In the genomic region with DNA sequence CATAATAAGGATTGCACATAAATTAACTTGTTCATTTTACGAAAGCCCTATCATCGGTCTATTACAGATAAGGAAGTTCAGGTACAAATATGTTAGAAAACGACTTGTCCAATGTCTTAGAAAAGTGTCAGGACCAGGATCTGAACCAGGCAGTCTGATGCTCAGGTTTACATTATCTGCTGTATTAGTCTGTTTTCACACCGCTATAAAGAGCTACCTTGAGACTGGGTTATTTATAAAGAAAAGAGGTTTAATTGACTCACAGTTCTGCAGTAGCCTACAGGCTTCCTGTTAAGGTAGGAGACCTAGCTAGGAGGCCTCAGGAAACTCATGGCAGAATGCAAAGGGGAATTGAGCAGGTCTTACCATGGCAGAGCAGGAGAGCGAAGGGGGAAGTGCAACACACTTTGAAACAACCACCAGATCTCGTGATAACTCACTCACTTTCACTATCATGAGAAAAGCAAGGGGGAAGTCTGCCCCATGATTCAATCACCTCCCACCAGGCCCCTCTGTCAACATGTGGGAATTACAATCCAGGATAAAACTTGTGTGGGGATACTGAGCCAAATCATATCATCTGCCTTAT, we compare ENCODE assay signal across 14 cellular contexts. TPM values are rescaled to one million over a fixed set of nuclear protein-coding genes. Genes with fewer than 3 reads are reported as not detected.
A peak's percentile ranks its signal among the peaks of the same experiment; 100 is the strongest.
DNase-seq lines count a peak whose midpoint lies in the region; ATAC-seq lines count a peak whose summit lies in the region.
"Had no signal": no experiment of that assay in that cellular context is flagged by ENCODE, and none has a peak within 500 bp of the region (broad histone marks: within the 10 kb centered on the region; RNA-seq: fewer than 3 reads in every experiment).

No MANE protein-coding gene starts in this region.

- H3K27ac Mint-ChIP-seq in memory B cell = peak overlapping the region; percentile 86
- no peak overlapping the region for H3K27ac Mint-ChIP-seq in activated CD4-positive, alpha-beta T cell treated with anti-CD3 and anti-CD28 coated beads, Interleukin-2, amount 10 ng/mL, durations not matched to agents 7 days and 5 days
- H3K27ac Mint-ChIP-seq: activated naive CD4-positive, alpha-beta T cell treated with anti-CD3 and anti-CD28 coated beads, Interleukin-2, amount 50 U/mL, for 72 hours; effector memory CD8-positive, alpha-beta T cell had no signal

- H3K4me3 Mint-ChIP-seq in memory B cell = peak overlapping the region; percentile 71
- no peak overlapping the region for H3K4me3 Mint-ChIP-seq in activated CD4-positive, alpha-beta T cell treated with anti-CD3 and anti-CD28 coated beads, Interleukin-2, amount 10 ng/mL, durations not matched to agents 7 days and 5 days
- H3K4me3 Mint-ChIP-seq: effector memory CD8-positive, alpha-beta T cell had no signal

- DNase-seq in NOMO-1 (lab: John Stamatoyannopoulos, UW; ENCODE audit: unreplicated experiment in 2 of 2) = peak; percentile 26 to 56
- peak in 1 of 2 donors; percentile 11 for DNase-seq in memory B cell (ENCODE audit: low spot score in 2 of 2)
- no peak for DNase-seq in activated T-cell treated with anti-CD3 and anti-CD28 coated beads for 4 hours
- DNase-seq in stimulated activated CD4-positive, alpha-beta T cell treated with anti-CD3 and anti-CD28 coated beads, Interleukin-4, amount 100 ng/mL, for 1 hour = no peak
- DNase-seq in stimulated activated CD8-positive, alpha-beta memory T cell treated with anti-CD3 and anti-CD28 coated beads, Interleukin-4, amount 100 ng/mL, for 48 hours = no peak
- no peak for DNase-seq in activated CD4-positive, alpha-beta T cell treated with anti-CD3 and anti-CD28 coated beads, Interleukin-2, amount 10 ng/mL, durations not matched to agents 7 days and 5 days
- DNase-seq: effector memory CD8-positive, alpha-beta T cell; NCI-H2171; stimulated activated CD4-positive, alpha-beta T cell treated with anti-CD3 and anti-CD28 coated beads, Interleukin-1b, Interleukin-23, amount 100 ng/mL, for 48 hours; T-helper 2 cell had no signal

- H3K27me3 Mint-ChIP-seq in memory B cell = no peaks in the 10 kb centered on the region
- H3K27me3 Mint-ChIP-seq in activated CD4-positive, alpha-beta T cell treated with anti-CD3 and anti-CD28 coated beads, Interleukin-2, amount 10 ng/mL, durations not matched to agents 7 days and 5 days = no peaks in the 10 kb centered on the region
- H3K27me3 Mint-ChIP-seq: effector memory CD8-positive, alpha-beta T cell had no signal

- ATAC-seq in GM18867 (IDR thresholded peaks at IDR 0.05; ENCODE audit: unreplicated experiment) (peak; percentile 46), HG02798 (IDR thresholded peaks at IDR 0.05; ENCODE audit: poor library complexity, unreplicated experiment) (peak; percentile 75), memory B cell (ENCODE audit: low read depth) (peak; percentile 91)
- ATAC-seq: activated naive CD4-positive, alpha-beta T cell treated with anti-CD3 and anti-CD28 coated beads, Interleukin-2, amount 50 U/mL, for 72 hours; effector memory CD8-positive, alpha-beta T cell; Panc1 had no signal

- CTCF ChIA-PET in activated CD4-positive, alpha-beta T cell treated with anti-CD3 and anti-CD28 coated beads, Interleukin-2, amount 10 ng/mL, durations not matched to agents 7 days and 5 days (lab: Charles Lee) = no interaction called here

- H3K36me3 Mint-ChIP-seq in memory B cell = no peaks in the 10 kb centered on the region
- no peaks in the 10 kb centered on the region for H3K36me3 Mint-ChIP-seq in activated CD4-positive, alpha-beta T cell treated with anti-CD3 and anti-CD28 coated beads, Interleukin-2, amount 10 ng/mL, durations not matched to agents 7 days and 5 days (ENCODE audit: low read depth)
- H3K36me3 Mint-ChIP-seq: activated naive CD4-positive, alpha-beta T cell treated with anti-CD3 and anti-CD28 coated beads, Interleukin-2, amount 50 U/mL, for 72 hours had no signal

- no peaks in the 10 kb centered on the region for H3K9me3 Mint-ChIP-seq in memory B cell
- H3K9me3 Mint-ChIP-seq in activated CD4-positive, alpha-beta T cell treated with anti-CD3 and anti-CD28 coated beads, Interleukin-2, amount 10 ng/mL, durations not matched to agents 7 days and 5 days = no peaks in the 10 kb centered on the region
- H3K9me3 Mint-ChIP-seq: activated naive CD4-positive, alpha-beta T cell treated with anti-CD3 and anti-CD28 coated beads, Interleukin-2, amount 50 U/mL, for 72 hours had no signal

- peaks cover 8% of the 10 kb centered on the region for H3K4me1 Mint-ChIP-seq in memory B cell
- no peaks in the 10 kb centered on the region for H3K4me1 Mint-ChIP-seq in activated CD4-positive, alpha-beta T cell treated with anti-CD3 and anti-CD28 coated beads, Interleukin-2, amount 10 ng/mL, durations not matched to agents 7 days and 5 days

- POLR2A ChIA-PET in activated CD4-positive, alpha-beta T cell treated with anti-CD3 and anti-CD28 coated beads, Interleukin-2, amount 10 ng/mL, durations not matched to agents 7 days and 5 days (lab: Charles Lee) = no interaction called here

RNA-seq across cellular contexts. Expression of gene GOLIM4, which starts 45.8 kb away (rescaled TPM):
- total RNA-seq in activated CD4-positive, alpha-beta T cell treated with anti-CD3 and anti-CD28 coated beads, Interleukin-2, amount 10 ng/mL, durations not matched to agents 7 days and 5 days = 1 to 10 TPM; 1.6 to 1.7 TPM

Comparison
In these comparisons a context has a peak if more than half of its experiments do, and no peak if none do; other contexts are left out.
1. DNase-seq: peak in NOMO-1 (2 of 2); none in activated T-cell treated with anti-CD3 and anti-CD28 coated beads for 4 hours (single experiment), stimulated activated CD4-positive, alpha-beta T cell treated with anti-CD3 and anti-CD28 coated beads, Interleukin-4, amount 100 ng/mL, for 1 hour (single experiment), stimulated activated CD8-positive, alpha-beta memory T cell treated with anti-CD3 and anti-CD28 coated beads, Interleukin-4, amount 100 ng/mL, for 48 hours (single experiment) and activated CD4-positive, alpha-beta T cell treated with anti-CD3 and anti-CD28 coated beads, Interleukin-2, amount 10 ng/mL, durations not matched to agents 7 days and 5 days (single experiment).
2. Peak in every context shown above with its lines, with median percentiles within 50 percentile points of each other: ATAC-seq.